ENCODE assay signal across 1 cellular context in the genomic region with DNA sequence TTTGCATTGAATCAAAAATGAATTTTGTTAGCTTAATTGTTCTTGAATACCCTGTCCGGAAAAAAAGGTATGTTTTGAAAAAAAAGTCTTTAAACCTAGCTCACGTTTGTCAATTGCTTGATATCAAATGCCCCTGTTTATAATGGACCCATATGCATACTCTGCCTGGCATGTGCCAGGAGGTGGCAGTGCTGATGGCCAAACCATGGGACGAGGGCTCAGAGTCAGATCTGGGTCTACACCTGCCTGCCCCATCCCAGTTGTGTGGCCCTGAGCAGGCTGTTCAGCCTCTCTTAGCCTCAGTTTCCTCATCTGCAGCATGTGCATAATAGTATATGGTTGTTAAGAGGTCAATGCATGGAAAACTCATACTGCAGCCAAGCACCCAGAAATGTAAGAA.
A peak's percentile ranks its signal among the peaks of the same experiment; 100 is the strongest.
TF ChIP-seq lines count a peak whose summit lies in the region.

No MANE protein-coding gene starts in this region.

TF ChIP-seq in SK-N-SH, 30 proteins besides CTCF, POLR2A, EP300 and RAD21:
- TF ChIP-seq CHD2 (IDR thresholded peaks at IDR 0.05; ENCODE audit: low read length, partially characterized antibody) (no peak), SMC3 (IDR thresholded peaks at IDR 0.05; ENCODE audit: low read depth, low read length) (0 out of 2 replicates have a peak, but pooled peaks have one; percentile 7)
